Comparison of ENCODE assay signal across 8 cellular contexts in the genomic region with DNA sequence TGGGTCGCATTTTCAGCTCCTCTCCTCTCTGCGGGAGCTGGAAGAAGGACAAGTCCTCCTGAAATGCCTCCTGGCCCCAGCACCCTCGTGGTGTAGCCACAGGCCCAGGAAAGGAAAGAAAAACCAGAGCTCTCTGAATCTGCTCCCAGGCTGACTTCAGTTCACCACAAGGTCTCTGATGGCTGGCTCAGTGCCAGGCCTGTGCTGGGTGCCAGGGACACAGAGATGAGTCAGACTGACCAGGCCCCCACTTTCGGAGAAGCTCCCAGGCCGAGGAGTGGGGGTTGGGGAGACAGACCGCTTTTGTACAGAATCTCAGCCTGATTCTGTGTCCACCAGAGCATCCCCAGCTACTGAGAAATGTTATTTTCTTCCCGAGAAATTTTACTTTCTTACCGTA. TPM values are rescaled to one million over a fixed set of nuclear protein-coding genes. Genes with fewer than 3 reads are reported as not detected.
DNase-seq lines count a peak whose midpoint lies in the region; ATAC-seq and TF ChIP-seq lines count a peak whose summit lies in the region.

No MANE protein-coding gene starts in this region.

- H3K27ac ChIP-seq in dorsolateral prefrontal cortex = peak overlapping the region; percentile 86 to 99 (median 94)

- H3K27me3 Mint-ChIP-seq in activated CD8-positive, alpha-beta T cell treated with anti-CD3 and anti-CD28 coated beads, Interleukin-2, amount 10 ng/mL, durations not matched to agents 7 days and 5 days (ENCODE audit: low read depth) = no peaks in the 10 kb centered on the region

- no peak for TF ChIP-seq EP300 in Ishikawa (IDR thresholded peaks at IDR 0.05; ENCODE audit: borderline replicate concordance)

- no peaks in the 10 kb centered on the region for H3K27me3 ChIP-seq in dorsolateral prefrontal cortex

- ATAC-seq in GM18868 (IDR thresholded peaks at IDR 0.05; ENCODE audit: unreplicated experiment) = peak; percentile 54
- peak; percentile 40 for ATAC-seq in activated CD8-positive, alpha-beta T cell treated with anti-CD3 and anti-CD28 coated beads, Interleukin-2, amount 10 ng/mL, durations not matched to agents 7 days and 5 days
- peak; percentile 63 for ATAC-seq in mucosa of descending colon
- ATAC-seq in stimulated activated effector memory CD8-positive, alpha-beta T cell treated with anti-CD3 and anti-CD28 coated beads, Interleukin-12 subunit alpha, Interleukin-12 subunit beta, amount 100 ng/mL, for 72 hours = peak; percentile 72
- ATAC-seq in GM19395 (IDR thresholded peaks at IDR 0.05; ENCODE audit: unreplicated experiment) = no peak
- no peak for ATAC-seq in GM19035 (IDR thresholded peaks at IDR 0.05; ENCODE audit: unreplicated experiment)

- H3K4me1 ChIP-seq in mucosa of descending colon (ENCODE audit: low read depth) = peaks cover 24% of the 10 kb centered on the region

- no peaks in the 10 kb centered on the region for H3K9me3 ChIP-seq in mucosa of descending colon

- no peak for TF ChIP-seq RAD21 in Ishikawa (IDR thresholded peaks at IDR 0.05; ENCODE audit: low read depth)

- H3K9me3 Mint-ChIP-seq in activated CD8-positive, alpha-beta T cell treated with anti-CD3 and anti-CD28 coated beads, Interleukin-2, amount 10 ng/mL, durations not matched to agents 7 days and 5 days (ENCODE audit: insufficient read depth) = peaks cover 6% of the 10 kb centered on the region
- H3K9me3 Mint-ChIP-seq in stimulated activated effector memory CD8-positive, alpha-beta T cell treated with anti-CD3 and anti-CD28 coated beads, Interleukin-12 subunit alpha, Interleukin-12 subunit beta, amount 100 ng/mL, for 72 hours = peaks cover 4% of the 10 kb centered on the region

- TF ChIP-seq CTCF in dorsolateral prefrontal cortex (IDR thresholded peaks at IDR 0.05 in 54 of 56, conservative IDR thresholded peaks at IDR 0.05 in 2 of 56; ENCODE audit: low read depth in 1 of 56, partially characterized antibody in 56 of 56) (peak in 36 of 56 donors; percentile 3 to 57 (median 24)), mucosa of descending colon (IDR thresholded peaks at IDR 0.05) (no peak)

- intact Hi-C loops in dorsolateral prefrontal cortex (cut with DNase I) (loop anchor here (5.0 kb wide), 2 partner anchors 46 to 111 kb away; a partner anchor contains a TSS), mucosa of descending colon (cut with DNase I, micrococcal nuclease) (no loop called here)

- H3K4me3 Mint-ChIP-seq in activated CD8-positive, alpha-beta T cell treated with anti-CD3 and anti-CD28 coated beads, Interleukin-2, amount 10 ng/mL, durations not matched to agents 7 days and 5 days = no peak overlapping the region
- H3K4me3 Mint-ChIP-seq in stimulated activated effector memory CD8-positive, alpha-beta T cell treated with anti-CD3 and anti-CD28 coated beads, Interleukin-12 subunit alpha, Interleukin-12 subunit beta, amount 100 ng/mL, for 72 hours = peak overlapping the region; percentile 39

- peak overlapping the region; percentile 75 for H3K27ac Mint-ChIP-seq in activated CD8-positive, alpha-beta T cell treated with anti-CD3 and anti-CD28 coated beads, Interleukin-2, amount 10 ng/mL, durations not matched to agents 7 days and 5 days
- no peak overlapping the region for H3K27ac Mint-ChIP-seq in stimulated activated effector memory CD8-positive, alpha-beta T cell treated with anti-CD3 and anti-CD28 coated beads, Interleukin-12 subunit alpha, Interleukin-12 subunit beta, amount 100 ng/mL, for 72 hours

- H3K4me3 ChIP-seq in dorsolateral prefrontal cortex (peak overlapping the region in 18 of 59 donors; percentile 0 to 46 (median 24)), mucosa of descending colon (no peak overlapping the region)

- CTCF ChIA-PET in activated CD8-positive, alpha-beta T cell treated with anti-CD3 and anti-CD28 coated beads, Interleukin-2, amount 10 ng/mL, durations not matched to agents 7 days and 5 days (lab: Charles Lee) = interaction anchor here (1.0 to 6.9 kb wide), 7 partner anchors 9 to 49 kb away, joined by 3 to 66 read pairs (median 5); a partner anchor contains a TSS

- peaks cover 88% of the 10 kb centered on the region for H3K4me1 Mint-ChIP-seq in activated CD8-positive, alpha-beta T cell treated with anti-CD3 and anti-CD28 coated beads, Interleukin-2, amount 10 ng/mL, durations not matched to agents 7 days and 5 days (ENCODE audit: low read depth)
- peaks cover 87% of the 10 kb centered on the region for H3K4me1 Mint-ChIP-seq in stimulated activated effector memory CD8-positive, alpha-beta T cell treated with anti-CD3 and anti-CD28 coated beads, Interleukin-12 subunit alpha, Interleukin-12 subunit beta, amount 100 ng/mL, for 72 hours

- no peaks in the 10 kb centered on the region for H3K36me3 ChIP-seq in mucosa of descending colon (ENCODE audit: low read depth)

- H3K36me3 Mint-ChIP-seq in activated CD8-positive, alpha-beta T cell treated with anti-CD3 and anti-CD28 coated beads, Interleukin-2, amount 10 ng/mL, durations not matched to agents 7 days and 5 days (ENCODE audit: low read depth) = peaks cover 84% of the 10 kb centered on the region
- H3K36me3 Mint-ChIP-seq in stimulated activated effector memory CD8-positive, alpha-beta T cell treated with anti-CD3 and anti-CD28 coated beads, Interleukin-12 subunit alpha, Interleukin-12 subunit beta, amount 100 ng/mL, for 72 hours = peaks cover 21% of the 10 kb centered on the region

- DNase-seq in activated CD8-positive, alpha-beta T cell treated with anti-CD3 and anti-CD28 coated beads, Interleukin-2, amount 10 ng/mL, durations not matched to agents 7 days and 5 days = peak; percentile 77
- DNase-seq in dorsolateral prefrontal cortex = peak; percentile 93 to 99 (median 97)
- DNase-seq in mucosa of descending colon = peak; percentile 88 to 94 (median 88)
- DNase-seq in stimulated activated effector memory CD8-positive, alpha-beta T cell treated with anti-CD3 and anti-CD28 coated beads, Interleukin-12 subunit alpha, Interleukin-12 subunit beta, amount 100 ng/mL, for 72 hours (ENCODE audit: low spot score in 2 of 2) = peak; percentile 72 to 91

- POLR2A ChIA-PET in activated CD8-positive, alpha-beta T cell treated with anti-CD3 and anti-CD28 coated beads, Interleukin-2, amount 10 ng/mL, durations not matched to agents 7 days and 5 days (lab: Charles Lee) = interaction anchor here (0.9 to 1.9 kb wide), 4 partner anchors 9 to 42 kb away, joined by 3 to 10 read pairs (median 4); a partner anchor contains a TSS

TF ChIP-seq in Ishikawa, 13 proteins besides CTCF, POLR2A, EP300 and RAD21:
- TF ChIP-seq CEBPB (IDR thresholded peaks at IDR 0.05) = no peak
- TF ChIP-seq, protein P1, sequence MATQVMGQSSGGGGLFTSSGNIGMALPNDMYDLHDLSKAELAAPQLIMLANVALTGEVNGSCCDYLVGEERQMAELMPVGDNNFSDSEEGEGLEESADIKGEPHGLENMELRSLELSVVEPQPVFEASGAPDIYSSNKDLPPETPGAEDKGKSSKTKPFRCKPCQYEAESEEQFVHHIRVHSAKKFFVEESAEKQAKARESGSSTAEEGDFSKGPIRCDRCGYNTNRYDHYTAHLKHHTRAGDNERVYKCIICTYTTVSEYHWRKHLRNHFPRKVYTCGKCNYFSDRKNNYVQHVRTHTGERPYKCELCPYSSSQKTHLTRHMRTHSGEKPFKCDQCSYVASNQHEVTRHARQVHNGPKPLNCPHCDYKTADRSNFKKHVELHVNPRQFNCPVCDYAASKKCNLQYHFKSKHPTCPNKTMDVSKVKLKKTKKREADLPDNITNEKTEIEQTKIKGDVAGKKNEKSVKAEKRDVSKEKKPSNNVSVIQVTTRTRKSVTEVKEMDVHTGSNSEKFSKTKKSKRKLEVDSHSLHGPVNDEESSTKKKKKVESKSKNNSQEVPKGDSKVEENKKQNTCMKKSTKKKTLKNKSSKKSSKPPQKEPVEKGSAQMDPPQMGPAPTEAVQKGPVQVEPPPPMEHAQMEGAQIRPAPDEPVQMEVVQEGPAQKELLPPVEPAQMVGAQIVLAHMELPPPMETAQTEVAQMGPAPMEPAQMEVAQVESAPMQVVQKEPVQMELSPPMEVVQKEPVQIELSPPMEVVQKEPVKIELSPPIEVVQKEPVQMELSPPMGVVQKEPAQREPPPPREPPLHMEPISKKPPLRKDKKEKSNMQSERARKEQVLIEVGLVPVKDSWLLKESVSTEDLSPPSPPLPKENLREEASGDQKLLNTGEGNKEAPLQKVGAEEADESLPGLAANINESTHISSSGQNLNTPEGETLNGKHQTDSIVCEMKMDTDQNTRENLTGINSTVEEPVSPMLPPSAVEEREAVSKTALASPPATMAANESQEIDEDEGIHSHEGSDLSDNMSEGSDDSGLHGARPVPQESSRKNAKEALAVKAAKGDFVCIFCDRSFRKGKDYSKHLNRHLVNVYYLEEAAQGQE (IDR thresholded peaks at IDR 0.05; ENCODE audit: low read depth) = no peak
- no peak for TF ChIP-seq YY1 (IDR thresholded peaks at IDR 0.05; ENCODE audit: low read depth)
- no peak for TF ChIP-seq ZBTB7A (IDR thresholded peaks at IDR 0.05; ENCODE audit: low read depth)
- TF ChIP-seq TAF1 (IDR thresholded peaks at IDR 0.05; ENCODE audit: low read depth) = no peak
- TF ChIP-seq CREB1 (IDR thresholded peaks at IDR 0.05; ENCODE audit: low read depth) = no peak
- TF ChIP-seq EGR1 (IDR thresholded peaks at IDR 0.05) = no peak
- peak; percentile 65 for TF ChIP-seq NFIC (IDR thresholded peaks at IDR 0.05)
- TF ChIP-seq, protein P2, sequence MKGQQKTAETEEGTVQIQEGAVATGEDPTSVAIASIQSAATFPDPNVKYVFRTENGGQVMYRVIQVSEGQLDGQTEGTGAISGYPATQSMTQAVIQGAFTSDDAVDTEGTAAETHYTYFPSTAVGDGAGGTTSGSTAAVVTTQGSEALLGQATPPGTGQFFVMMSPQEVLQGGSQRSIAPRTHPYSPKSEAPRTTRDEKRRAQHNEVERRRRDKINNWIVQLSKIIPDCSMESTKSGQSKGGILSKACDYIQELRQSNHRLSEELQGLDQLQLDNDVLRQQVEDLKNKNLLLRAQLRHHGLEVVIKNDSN (IDR thresholded peaks at IDR 0.05) = no peak

RNA-seq across cellular contexts. Expression of a gene that starts 12.1 kb away (rescaled TPM):
- 10 to 100 TPM; 67.8 to 73.0 TPM for total RNA-seq in activated CD8-positive, alpha-beta T cell treated with anti-CD3 and anti-CD28 coated beads, Interleukin-2, amount 10 ng/mL, durations not matched to agents 7 days and 5 days
- total RNA-seq in dorsolateral prefrontal cortex = 10 to 100 TPM in 75 of 120 experiments, 1 to 10 TPM in 45; 4.1 to 41.0 (median 11.6) TPM
- 10 to 100 TPM; 28.1 to 58.4 (median 37.5) TPM for total RNA-seq in mucosa of descending colon

RNA-seq across cellular contexts. Expression of a gene that starts 20.5 kb away (rescaled TPM):
- under 1 TPM; 0.13 to 0.32 TPM for total RNA-seq in activated CD8-positive, alpha-beta T cell treated with anti-CD3 and anti-CD28 coated beads, Interleukin-2, amount 10 ng/mL, durations not matched to agents 7 days and 5 days
- 1 to 10 TPM in 12 of 120 experiments, under 1 TPM in 83, not detected in 25; 0.19 to 3.6 (median 0.52) TPM for total RNA-seq in dorsolateral prefrontal cortex
- total RNA-seq in mucosa of descending colon = under 1 TPM in 1 of 3 donors, not detected in 2; 0.25 TPM

RNA-seq across cellular contexts. Expression of a gene that starts 42.1 kb away (rescaled TPM):
- total RNA-seq in activated CD8-positive, alpha-beta T cell treated with anti-CD3 and anti-CD28 coated beads, Interleukin-2, amount 10 ng/mL, durations not matched to agents 7 days and 5 days = 100 to 1,000 TPM; 167 to 170 TPM
- total RNA-seq in dorsolateral prefrontal cortex (100 to 1,000 TPM in 119 of 120 experiments, 10 to 100 TPM in 1; 76.4 to 215 (median 173) TPM), mucosa of descending colon (100 to 1,000 TPM; 165 to 206 (median 174) TPM)

Comparison
In these comparisons a context has a peak if more than half of its experiments do, and no peak if none do; other contexts are left out.
1. ATAC-seq: peak in GM18868 (single experiment), activated CD8-positive, alpha-beta T cell treated with anti-CD3 and anti-CD28 coated beads, Interleukin-2, amount 10 ng/mL, durations not matched to agents 7 days and 5 days (single experiment), mucosa of descending colon (single experiment) and stimulated activated effector memory CD8-positive, alpha-beta T cell treated with anti-CD3 and anti-CD28 coated beads, Interleukin-12 subunit alpha, Interleukin-12 subunit beta, amount 100 ng/mL, for 72 hours (single experiment); none in GM19395 (single experiment) and GM19035 (single experiment).
2. intact Hi-C loops: an anchor here in dorsolateral prefrontal cortex (5.0 kb wide); none called in mucosa of descending colon.
3. Peak in every context shown above with its lines, with median percentiles within 50 percentile points of each other: DNase-seq.